17 cellular contexts compared by ENCODE assay signal in genomic region chr1:32958827-32959226, GRCh38. TPM values are rescaled to one million over a fixed set of nuclear protein-coding genes. Genes with fewer than 3 reads are reported as not detected.
DNase-seq lines count a peak whose midpoint lies in the region; FAIRE-seq and TF ChIP-seq lines count a peak whose summit lies in the region.
"Had no signal": no experiment of that assay in that cellular context is flagged by ENCODE, and none has a peak within 500 bp of the region (broad histone marks: within the 10 kb centered on the region; RNA-seq: fewer than 3 reads in every experiment).

No MANE protein-coding gene starts in this region.

- H3K36me3 Mint-ChIP-seq in activated CD4-positive, alpha-beta memory T cell treated with anti-CD3 and anti-CD28 coated beads for 36 hours: peaks cover 13% of the 10 kb centered on the region
- H3K36me3 Mint-ChIP-seq in nephron (ENCODE audit: low read depth): peaks cover 6% of the 10 kb centered on the region

- peak; percentile 26 for FAIRE-seq in GM12891 (lab: Jason Lieb, UNC)
- FAIRE-seq: HepG2 had no signal

- CTCF ChIA-PET in activated CD4-positive, alpha-beta memory T cell treated with anti-CD3 and anti-CD28 coated beads for 36 hours (lab: Charles Lee): interaction anchor here (0.8 to 2.0 kb wide), 2 partner anchors 26 to 82 kb away, joined by 3 to 4 read pairs; no protein-coding TSS in a partner anchor

- peak overlapping the region in 8 of 11 experiments; percentile 54 to 95 (median 92); a peak in 16 of 22 replicates for H3K27ac ChIP-seq in BLaER1 treated with 17β-estradiol and CSF1 and Interleukin-3, amounts not matched to agents 10 nM and 100 nM
- H3K27ac ChIP-seq: KMS-11, SK-N-MC had no signal

- peaks cover 26 to 68% (median 55%) of the 10 kb centered on the region in 11 experiments for H3K36me3 ChIP-seq in BLaER1 treated with 17β-estradiol and CSF1 and Interleukin-3, amounts not matched to agents 10 nM and 100 nM

- H3K4me1 ChIP-seq in BLaER1 treated with 17β-estradiol and CSF1 and Interleukin-3, amounts not matched to agents 10 nM and 100 nM: peaks cover 55 to 82% (median 65%) of the 10 kb centered on the region in 10 experiments

- peaks cover 76 to 100% (median 93%) of the 10 kb centered on the region in 11 experiments for H4K20me1 ChIP-seq in BLaER1 treated with 17β-estradiol and CSF1 and Interleukin-3, amounts not matched to agents 10 nM and 100 nM

- peak overlapping the region; percentile 15 for H3K27ac Mint-ChIP-seq in activated CD4-positive, alpha-beta memory T cell treated with anti-CD3 and anti-CD28 coated beads for 36 hours
- H3K27ac Mint-ChIP-seq in nephron: peak overlapping the region in 2 of 3 experiments; percentile 24 to 65

- H3K9ac ChIP-seq in BLaER1 treated with 17β-estradiol and CSF1 and Interleukin-3, amounts not matched to agents 10 nM and 100 nM: peak overlapping the region in 8 of 11 experiments; percentile 25 to 97 (median 71); a peak in 10 of 22 replicates
- H3K9ac ChIP-seq: KMS-11 had no signal

- peak overlapping the region; percentile 87 to 100 (median 97) for H3K4me2 ChIP-seq in BLaER1 treated with 17β-estradiol and CSF1 and Interleukin-3, amounts not matched to agents 10 nM and 100 nM
- H3K4me2 ChIP-seq: KMS-11 had no signal

- intact Hi-C loops in activated CD4-positive, alpha-beta memory T cell treated with anti-CD3 and anti-CD28 coated beads for 36 hours (cut with micrococcal nuclease): no loop called here

- peaks cover 71% of the 10 kb centered on the region for H3K4me1 Mint-ChIP-seq in activated CD4-positive, alpha-beta memory T cell treated with anti-CD3 and anti-CD28 coated beads for 36 hours (ENCODE audit: low read depth)
- H3K4me1 Mint-ChIP-seq in nephron: peaks cover 22% of the 10 kb centered on the region

- no peaks in the 10 kb centered on the region for H3K27me3 ChIP-seq in BLaER1 treated with 17β-estradiol and CSF1 and Interleukin-3, amounts not matched to agents 10 nM and 100 nM

- peak overlapping the region in 6 of 10 experiments; percentile 6 to 29 (median 22); a peak in 10 of 20 replicates for H3K4me3 ChIP-seq in BLaER1 treated with 17β-estradiol and CSF1 and Interleukin-3, amounts not matched to agents 10 nM and 100 nM
- H3K4me3 ChIP-seq: SK-N-MC had no signal

- POLR2A ChIA-PET in activated CD4-positive, alpha-beta memory T cell treated with anti-CD3 and anti-CD28 coated beads for 36 hours (lab: Charles Lee): interaction anchor here (0.9 to 1.1 kb wide), 3 partner anchors 26 to 72 kb away, joined by 3 to 6 read pairs (median 3); no protein-coding TSS in a partner anchor

- no peaks in the 10 kb centered on the region for H3K9me3 ChIP-seq in BLaER1 treated with 17β-estradiol and CSF1 and Interleukin-3, amounts not matched to agents 10 nM and 100 nM (replicated peaks in 1 of 11)

- H3K9me3 Mint-ChIP-seq in activated CD4-positive, alpha-beta memory T cell treated with anti-CD3 and anti-CD28 coated beads for 36 hours: no peaks in the 10 kb centered on the region
- H3K9me3 Mint-ChIP-seq in nephron: no peaks in the 10 kb centered on the region

- TF ChIP-seq CTCF in nephron (IDR thresholded peaks at IDR 0.05; ENCODE audit: unreplicated experiment in 3 of 3): no peak

- DNase-seq in GM12891 (ENCODE audit: insufficient read length, low spot score): no peak
- DNase-seq in activated CD4-positive, alpha-beta memory T cell treated with anti-CD3 and anti-CD28 coated beads for 36 hours: no peak
- no peak for DNase-seq in NCI-H524 (lab: John Stamatoyannopoulos, UW)
- no peak for DNase-seq in stimulated activated naive CD4-positive, alpha-beta T cell treated with Interleukin-2 at 50 U/mL for 16 hours (lab: John Stamatoyannopoulos, UW)
- no peak for DNase-seq in OCI-M1 (lab: John Stamatoyannopoulos, UW)
- DNase-seq: ACHN, COR-L47, DMS153, H7, NCI-H1436 treated with DMSO at 0.1 percent for 48 hours, NCI-H2081, NCI-H526 had no signal

- TF ChIP-seq POLR2A in GM12891 (IDR thresholded peaks at IDR 0.05; ENCODE audit: low read depth, low read length): no peak

- no peaks in the 10 kb centered on the region for H3K27me3 Mint-ChIP-seq in activated CD4-positive, alpha-beta memory T cell treated with anti-CD3 and anti-CD28 coated beads for 36 hours
- H3K27me3 Mint-ChIP-seq in nephron (ENCODE audit: low read depth): no peaks in the 10 kb centered on the region

- H3K4me3 Mint-ChIP-seq in activated CD4-positive, alpha-beta memory T cell treated with anti-CD3 and anti-CD28 coated beads for 36 hours: no peak overlapping the region
- no peak overlapping the region for H3K4me3 Mint-ChIP-seq in nephron

TF ChIP-seq in GM12891, 5 proteins besides CTCF, POLR2A, EP300 and RAD21:
- TF ChIP-seq POU2F2 (IDR thresholded peaks at IDR 0.05; ENCODE audit: low read depth, low read length) (no peak), PAX5 (IDR thresholded peaks at IDR 0.05; ENCODE audit: insufficient read depth, low read length, severe bottlenecking) (no peak), SPI1 (IDR thresholded peaks at IDR 0.05; ENCODE audit: low read depth, low read length) (no peak), TAF1 (IDR thresholded peaks at IDR 0.05; ENCODE audit: low read depth, low read length) (no peak), POLR2AphosphoS5 (IDR thresholded peaks at IDR 0.05; ENCODE audit: low read depth, low read length) (no peak)
TF ChIP-seq in GM12891: peak in this region for 0.

RNA-seq across cellular contexts. Expression of gene RNF19B, which starts 5.8 kb away (rescaled TPM):
- 19.3 TPM for polyA plus RNA-seq in GM12891 (2012; ENCODE audit: low read depth, missing spikeins)
- total RNA-seq in activated CD4-positive, alpha-beta memory T cell treated with anti-CD3 and anti-CD28 coated beads for 36 hours: 10 to 100 TPM; 72.4 to 72.8 TPM

RNA-seq across cellular contexts. Expression of gene TMEM54, which starts 57.6 kb away (rescaled TPM):
- polyA plus RNA-seq in GM12891 (2012; ENCODE audit: low read depth, missing spikeins): 0.49 TPM
- 1 to 10 TPM; 3.6 to 4.0 TPM for total RNA-seq in activated CD4-positive, alpha-beta memory T cell treated with anti-CD3 and anti-CD28 coated beads for 36 hours
